In the genomic region with DNA sequence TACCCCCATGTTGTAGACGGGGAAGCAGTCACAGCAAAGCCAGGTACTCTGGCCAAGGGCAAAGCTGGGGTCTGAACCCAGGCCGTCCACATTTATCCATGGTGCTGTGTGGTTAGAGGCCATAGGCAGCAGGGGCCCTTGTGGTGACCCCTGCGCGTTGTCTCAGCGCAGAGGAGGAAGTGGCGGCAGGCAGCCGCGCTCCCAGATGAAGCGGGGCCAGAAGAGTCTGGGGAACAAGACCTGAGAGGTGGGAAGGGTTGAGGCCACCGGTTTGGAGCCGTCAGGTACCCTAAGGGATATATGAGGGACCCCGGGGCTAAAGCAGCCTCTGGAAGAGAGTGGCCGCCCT, we compare ENCODE assay signal across 8 cellular contexts. TPM values are rescaled to one million over a fixed set of nuclear protein-coding genes. Genes with fewer than 3 reads are reported as not detected.
DNase-seq lines count a peak whose midpoint lies in the region; ATAC-seq, FAIRE-seq and TF ChIP-seq lines count a peak whose summit lies in the region.

No MANE protein-coding gene starts in this region.

- H3K4me2 ChIP-seq in A549 (peak overlapping the region; percentile 80), OCI-LY1 (ENCODE audit: low read length) (peak overlapping the region; percentile 76)

- no peaks in the 10 kb centered on the region for H3K4me1 ChIP-seq in A549
- H3K4me1 ChIP-seq in OCI-LY1 (ENCODE audit: insufficient read depth, low read length, severe bottlenecking): peaks cover 11% of the 10 kb centered on the region
- no peaks in the 10 kb centered on the region for H3K4me1 ChIP-seq in testis

- TF ChIP-seq CTCF in A549 (IDR thresholded peaks at IDR 0.05) (no peak), OCI-LY1 (IDR thresholded peaks at IDR 0.05; ENCODE audit: low read length) (no peak), testis (IDR thresholded peaks at IDR 0.05) (no peak)

- in situ Hi-C loops in T47D (cut with HindIII; ENCODE audit: low pct_unique_long_range_greater_than_20kb, low sequenced_read_pairs): no loop called here

- no peak for TF ChIP-seq RAD21 in A549 (conservative IDR thresholded peaks at IDR 0.05 in 1 of 2, IDR thresholded peaks at IDR 0.05 in 1 of 2)

- H3K27ac ChIP-seq in A549 (peak overlapping the region; percentile 86 to 97), OCI-LY1 (ENCODE audit: low read depth, low read length, poor library complexity, severe bottlenecking) (no peak overlapping the region), testis (peak overlapping the region; percentile 3 to 46)

- CTCF ChIA-PET in A549 (lab: Yijun Ruan, JAX): no interaction called here

- H3K9me3 ChIP-seq in A549 (no peaks in the 10 kb centered on the region), OCI-LY1 (ENCODE audit: low read length) (no peaks in the 10 kb centered on the region), testis (no peaks in the 10 kb centered on the region)

- peak overlapping the region; percentile 89 for H3K4me3 ChIP-seq in A549
- peak overlapping the region; percentile 91 for H3K4me3 ChIP-seq in OCI-LY1 (ENCODE audit: low read depth, low read length, poor library complexity, severe bottlenecking)
- peak overlapping the region; percentile 74 to 80 for H3K4me3 ChIP-seq in testis

- no peak for TF ChIP-seq POLR2A in A549 (IDR thresholded peaks at IDR 0.05; ENCODE audit: low read length)
- no peak for TF ChIP-seq POLR2A in testis (IDR thresholded peaks at IDR 0.05)

- H3K79me2 ChIP-seq in OCI-LY1 (ENCODE audit: insufficient read depth, low read length): no peaks in the 10 kb centered on the region

- H3K27me3 ChIP-seq in OCI-LY1 (ENCODE audit: insufficient read depth, low read length): no peaks in the 10 kb centered on the region
- H3K27me3 ChIP-seq in testis: no peaks in the 10 kb centered on the region

- H3K9ac ChIP-seq in OCI-LY1 (ENCODE audit: low read length): peak overlapping the region; percentile 80

- H3K36me3 ChIP-seq in OCI-LY1 (ENCODE audit: insufficient read depth, low read length) (no peaks in the 10 kb centered on the region), testis (ENCODE audit: low read depth, missing control alignments) (no peaks in the 10 kb centered on the region)

- peak overlapping the region; percentile 15; the same call in 1 of the 2 replicates for H2AFZ ChIP-seq in OCI-LY1 (ENCODE audit: low read length)

- intact Hi-C loops in testis (cut with DNase I; ENCODE audit: low total_unique reads): no loop called here

- no peak for TF ChIP-seq EP300 in A549 (IDR thresholded peaks at IDR 0.05)

- H4K20me1 ChIP-seq in OCI-LY1 (ENCODE audit: insufficient read depth, low read length): no peaks in the 10 kb centered on the region

- WGBS in A549 (ENCODE audit: missing lambda C conversion rate): 63% methylated on average over 11 of the region's 13 CpGs
- WGBS in testis, 2 donors: 16 to 44% methylated on average over 5 to 13 of the region's 13 CpGs

- H3F3A ChIP-seq in OCI-LY1 (ENCODE audit: insufficient read depth, low read length): no peaks in the 10 kb centered on the region

- no peak for FAIRE-seq in A549 (lab: Jason Lieb, UNC)

- DNase-seq in A549 (ENCODE audit: low read depth in 1 of 2, low spot score in 1 of 2): no peak
- peak; percentile 6 to 11 for DNase-seq in T47D (ENCODE audit: low read depth in 1 of 2, low spot score in 1 of 2)
- peak; percentile 51 for DNase-seq in left kidney (ENCODE audit: low read depth, low spot score)
- peak; percentile 20 for DNase-seq in testis
- no peak for DNase-seq in NCI-H526 (lab: John Stamatoyannopoulos, UW)

- ATAC-seq in A549: peak; percentile 55 to 59
- peak; percentile 54 for ATAC-seq in GM18858 (IDR thresholded peaks at IDR 0.05; ENCODE audit: unreplicated experiment)
- ATAC-seq in HG02970 (IDR thresholded peaks at IDR 0.05; ENCODE audit: low FRiP score, unreplicated experiment): peak; percentile 41

- no peaks in the 10 kb centered on the region for H3K9me2 ChIP-seq in OCI-LY1 (ENCODE audit: low read depth, low read length)

- POLR2A ChIA-PET in A549 (lab: Yijun Ruan, JAX): no interaction called here

TF ChIP-seq in A549, 52 proteins besides CTCF, POLR2A, EP300 and RAD21:
- TF ChIP-seq, protein P1, sequence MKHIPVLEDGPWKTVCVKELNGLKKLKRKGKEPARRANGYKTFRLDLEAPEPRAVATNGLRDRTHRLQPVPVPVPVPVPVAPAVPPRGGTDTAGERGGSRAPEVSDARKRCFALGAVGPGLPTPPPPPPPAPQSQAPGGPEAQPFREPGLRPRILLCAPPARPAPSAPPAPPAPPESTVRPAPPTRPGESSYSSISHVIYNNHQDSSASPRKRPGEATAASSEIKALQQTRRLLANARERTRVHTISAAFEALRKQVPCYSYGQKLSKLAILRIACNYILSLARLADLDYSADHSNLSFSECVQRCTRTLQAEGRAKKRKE (CRISPR knock-in tag; IDR thresholded peaks at IDR 0.05; ENCODE audit: low read depth): no peak
- TF ChIP-seq, protein P2, sequence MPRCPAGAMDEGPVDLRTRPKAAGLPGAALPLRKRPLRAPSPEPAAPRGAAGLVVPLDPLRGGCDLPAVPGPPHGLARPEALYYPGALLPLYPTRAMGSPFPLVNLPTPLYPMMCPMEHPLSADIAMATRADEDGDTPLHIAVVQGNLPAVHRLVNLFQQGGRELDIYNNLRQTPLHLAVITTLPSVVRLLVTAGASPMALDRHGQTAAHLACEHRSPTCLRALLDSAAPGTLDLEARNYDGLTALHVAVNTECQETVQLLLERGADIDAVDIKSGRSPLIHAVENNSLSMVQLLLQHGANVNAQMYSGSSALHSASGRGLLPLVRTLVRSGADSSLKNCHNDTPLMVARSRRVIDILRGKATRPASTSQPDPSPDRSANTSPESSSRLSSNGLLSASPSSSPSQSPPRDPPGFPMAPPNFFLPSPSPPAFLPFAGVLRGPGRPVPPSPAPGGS (IDR thresholded peaks at IDR 0.05): no peak
- no peak for TF ChIP-seq CBX2 (IDR thresholded peaks at IDR 0.05; ENCODE audit: borderline replicate concordance, low read depth)
- TF ChIP-seq, protein P3, sequence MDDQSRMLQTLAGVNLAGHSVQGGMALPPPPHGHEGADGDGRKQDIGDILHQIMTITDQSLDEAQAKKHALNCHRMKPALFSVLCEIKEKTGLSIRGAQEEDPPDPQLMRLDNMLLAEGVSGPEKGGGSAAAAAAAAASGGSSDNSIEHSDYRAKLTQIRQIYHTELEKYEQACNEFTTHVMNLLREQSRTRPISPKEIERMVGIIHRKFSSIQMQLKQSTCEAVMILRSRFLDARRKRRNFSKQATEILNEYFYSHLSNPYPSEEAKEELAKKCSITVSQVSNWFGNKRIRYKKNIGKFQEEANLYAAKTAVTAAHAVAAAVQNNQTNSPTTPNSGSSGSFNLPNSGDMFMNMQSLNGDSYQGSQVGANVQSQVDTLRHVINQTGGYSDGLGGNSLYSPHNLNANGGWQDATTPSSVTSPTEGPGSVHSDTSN (IDR thresholded peaks at IDR 0.05): no peak
- TF ChIP-seq FOSL2 (IDR thresholded peaks at IDR 0.05): no peak
- no peak for TF ChIP-seq FOSL2 (CRISPR knock-in tag; IDR thresholded peaks at IDR 0.05)
- no peak for TF ChIP-seq ZC3H11A (IDR thresholded peaks at IDR 0.05)
- no peak for TF ChIP-seq NPAS2 (CRISPR knock-in tag; IDR thresholded peaks at IDR 0.05; ENCODE audit: borderline replicate concordance)
- TF ChIP-seq POLR2AphosphoS2 (conservative IDR thresholded peaks at IDR 0.05; ENCODE audit: low read length): no peak
- TF ChIP-seq TFCP2L1 (CRISPR knock-in tag; IDR thresholded peaks at IDR 0.05): no peak
- no peak for TF ChIP-seq RCOR1 (IDR thresholded peaks at IDR 0.05; ENCODE audit: low read depth, low read length)

RNA-seq across cellular contexts. Expression of gene ZNF396, which starts 0.8 kb away (rescaled TPM):
- polyA plus RNA-seq in A549 (2011; rRNA removed) (1.1 and 1.3 TPM in 2 replicates), A549 (2017; fragmentation: RNase III; extraction: RNeasy Plus Mini Kit Qiagen cat#74134 plus additional on column Dnase treatment) (0.76 to 1.1 TPM (median 0.94 TPM) in 3 replicates), testis (ENCODE audit: insufficient read depth, low read depth, low replicate concordance) (9.3 TPM)
- polyA plus RNA-seq in A549 (2012; cell fraction: cytosol; rRNA removed): 0.16 and 0.18 TPM in 2 replicates
- 0.29 and 0.31 TPM in 2 replicates for polyA plus RNA-seq in A549 (2012; cell fraction: nucleus; rRNA removed)
- polyA minus RNA-seq in A549 (2011; rRNA and poly(A)+ RNA removed): 1.2 and 1.3 TPM in 2 replicates
- 1 to 10 TPM; 3.7 to 7.3 TPM for total RNA-seq in testis

RNA-seq across cellular contexts. Expression of gene ZNF24, which starts 32.1 kb away (rescaled TPM):
- 21.5 and 28.4 TPM in 2 replicates for polyA plus RNA-seq in A549 (2011; rRNA removed)
- polyA plus RNA-seq in A549 (2012; cell fraction: cytosol; rRNA removed): 3.0 and 3.2 TPM in 2 replicates
- 2.5 and 3.9 TPM in 2 replicates for polyA plus RNA-seq in A549 (2012; cell fraction: nucleus; rRNA removed)
- 14.2 to 15.1 TPM (median 14.6 TPM) in 3 replicates for polyA plus RNA-seq in A549 (2017; fragmentation: RNase III; extraction: RNeasy Plus Mini Kit Qiagen cat#74134 plus additional on column Dnase treatment)
- 14.9 and 39.1 TPM in 2 replicates for polyA minus RNA-seq in A549 (2011; rRNA and poly(A)+ RNA removed)
- total RNA-seq in testis: 10 to 100 TPM; 38.9 to 39.8 TPM
- polyA plus RNA-seq in testis (ENCODE audit: insufficient read depth, low read depth, low replicate concordance): 29.2 TPM

Comparison
In these comparisons a context has a peak if more than half of its experiments do, and no peak if none do; other contexts are left out.
1. DNase-seq: peak in T47D (2 of 2), left kidney (single experiment) and testis (single experiment); none in A549 (0 of 2) and NCI-H526 (0 of 2).
2. Peak in every context shown above with its lines, with median percentiles within 50 percentile points of each other: ATAC-seq and H3K4me3 ChIP-seq.